Comparison of ENCODE assay signal across 14 cellular contexts in the genomic region with DNA sequence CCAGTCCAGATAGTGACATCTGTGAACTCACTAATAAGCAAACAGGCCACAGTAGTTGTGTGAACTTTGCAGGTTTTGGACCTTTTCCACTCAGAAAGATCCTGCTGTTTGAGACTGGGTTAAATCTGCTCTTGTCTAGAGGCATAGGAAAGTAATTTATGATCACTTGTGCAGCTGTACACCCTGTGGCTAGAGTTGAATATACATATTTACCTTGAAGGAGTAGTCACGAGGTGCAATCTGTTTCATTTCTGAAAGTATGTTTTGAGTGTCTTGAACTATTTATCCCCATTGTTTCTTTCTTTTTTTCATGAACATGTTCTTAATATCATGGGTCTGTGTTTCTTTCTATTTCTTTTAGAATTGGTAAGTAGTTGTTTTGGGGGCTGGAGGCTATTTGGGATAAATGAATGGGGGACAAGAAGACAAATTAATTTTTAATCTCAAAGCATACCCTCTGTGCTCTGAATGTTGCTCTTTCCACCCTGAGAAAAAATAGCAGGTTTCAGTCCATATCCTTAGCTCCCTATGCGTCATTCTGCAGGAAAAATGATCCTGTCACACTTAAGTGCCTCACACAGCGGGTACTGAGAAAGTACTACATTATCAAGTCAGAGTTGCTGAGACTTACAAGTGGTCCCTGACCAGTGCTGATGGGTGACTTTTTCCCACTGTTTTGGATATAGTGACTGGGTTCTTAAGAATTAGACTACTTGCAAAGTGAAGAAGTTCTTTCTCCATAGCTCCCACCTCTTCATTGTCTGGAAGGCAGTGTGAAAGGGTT. TPM values are rescaled to one million over a fixed set of nuclear protein-coding genes. Genes with fewer than 3 reads are reported as not detected.
DNase-seq lines count a peak whose midpoint lies in the region; ATAC-seq and TF ChIP-seq lines count a peak whose summit lies in the region.
"Had no signal": no experiment of that assay in that cellular context is flagged by ENCODE, and none has a peak within 500 bp of the region (broad histone marks: within the 10 kb centered on the region; RNA-seq: fewer than 3 reads in every experiment).

No MANE protein-coding gene starts in this region.

- no peak for ATAC-seq in naive thymus-derived CD8-positive, alpha-beta T cell
- ATAC-seq in upper lobe of left lung (ENCODE audit: low FRiP score in 2 of 2), result no peak
- ATAC-seq: A549; CD8-positive, alpha-beta T cell had no signal

- H3K9me3 Mint-ChIP-seq in naive thymus-derived CD8-positive, alpha-beta T cell, result peaks cover 0 to 16% (median 8%) of the 10 kb centered on the region in 9 donors

- H3K4me1 ChIP-seq in upper lobe of left lung, result no peaks in the 10 kb centered on the region
- H3K4me1 ChIP-seq: A549 had no signal

- peaks cover 0 to 4% (median 0%) of the 10 kb centered on the region in 5 donors for H3K27me3 Mint-ChIP-seq in naive thymus-derived CD8-positive, alpha-beta T cell

- no peaks in the 10 kb centered on the region for H3K4me1 Mint-ChIP-seq in naive thymus-derived CD8-positive, alpha-beta T cell
- H3K4me1 Mint-ChIP-seq: CD14-positive monocyte had no signal

- peak; percentile 8 for DNase-seq in GM12865 (ENCODE audit: low read depth)
- peak in 2 of 3 experiments; percentile 58 to 71 for DNase-seq in NCI-H1417 (lab: John Stamatoyannopoulos, UW)
- DNase-seq in kidney epithelial cell (ENCODE audit: low read depth), result peak; percentile 19
- no peak for DNase-seq in hepatic stellate cell (ENCODE audit: low spot score)
- no peak for DNase-seq in naive thymus-derived CD8-positive, alpha-beta T cell
- DNase-seq in upper lobe of left lung, result no peak
- no peak for DNase-seq in DMS79 (lab: John Stamatoyannopoulos, UW)
- DNase-seq: CD8-positive, alpha-beta T cell; COR-L47; GF-D8; GOT3; H9 had no signal

- TF ChIP-seq POLR2A in upper lobe of left lung (IDR thresholded peaks at IDR 0.05), result no peak

- no peaks in the 10 kb centered on the region for H3K9me3 ChIP-seq in upper lobe of left lung
- H3K9me3 ChIP-seq: A549 had no signal

- TF ChIP-seq EP300 in upper lobe of left lung (IDR thresholded peaks at IDR 0.05), result no peak

- POLR2A ChIA-PET in naive thymus-derived CD8-positive, alpha-beta T cell (lab: Charles Lee), result no interaction called here

- H3K27ac ChIP-seq in upper lobe of left lung, result no peak overlapping the region
- H3K27ac ChIP-seq: A549 had no signal

- no peak overlapping the region for H3K27ac Mint-ChIP-seq in naive thymus-derived CD8-positive, alpha-beta T cell
- H3K27ac Mint-ChIP-seq: CD14-positive monocyte; CD8-positive, alpha-beta T cell; H9 had no signal

- no peak overlapping the region for H3K4me3 Mint-ChIP-seq in naive thymus-derived CD8-positive, alpha-beta T cell
- H3K4me3 Mint-ChIP-seq: CD14-positive monocyte; CD8-positive, alpha-beta T cell; H9 had no signal

- H3K36me3 Mint-ChIP-seq in naive thymus-derived CD8-positive, alpha-beta T cell, result no peaks in the 10 kb centered on the region
- H3K36me3 Mint-ChIP-seq: CD14-positive monocyte; CD8-positive, alpha-beta T cell had no signal

- 59 to 63% methylated on average over 3 of the region's 3 CpGs for WGBS in upper lobe of left lung, 2 donors

- H3K27me3 ChIP-seq in kidney epithelial cell (ENCODE audit: control insufficient read depth, insufficient read depth, low read length) (no peaks in the 10 kb centered on the region), upper lobe of left lung (no peaks in the 10 kb centered on the region)

- H3K36me3 ChIP-seq in kidney epithelial cell (ENCODE audit: control insufficient read depth, insufficient read depth, low read length) (no peaks in the 10 kb centered on the region), upper lobe of left lung (no peaks in the 10 kb centered on the region)

- H3K4me3 ChIP-seq in GM12865 (ENCODE audit: low read depth, low read length) (no peak overlapping the region), kidney epithelial cell (ENCODE audit: low read depth, low read length) (no peak overlapping the region), upper lobe of left lung (no peak overlapping the region)
- H3K4me3 ChIP-seq: A549 had no signal

- no peak for TF ChIP-seq CTCF in GM12865 (IDR thresholded peaks at IDR 0.05; ENCODE audit: insufficient read depth, low read depth, low read length, missing control alignments)
- no peak for TF ChIP-seq CTCF in kidney epithelial cell (IDR thresholded peaks at IDR 0.05; ENCODE audit: insufficient read depth, low read length, poor library complexity, severe bottlenecking)
- TF ChIP-seq CTCF in upper lobe of left lung (IDR thresholded peaks at IDR 0.05), result no peak

RNA-seq across cellular contexts. Expression of gene DCC, which starts 28.2 kb away (rescaled TPM):
- total RNA-seq in kidney epithelial cell (0.04 and 0.07 TPM in 2 replicates), upper lobe of left lung (1 to 10 TPM in 3 of 6 donors, under 1 TPM in 3; 0.33 to 3.5 (median 1.0) TPM)
- total RNA-seq in naive thymus-derived CD8-positive, alpha-beta T cell, result not detected
- polyA plus RNA-seq in naive thymus-derived CD8-positive, alpha-beta T cell, result not detected
- total RNA-seq: CD8-positive, alpha-beta T cell had no signal
- polyA plus RNA-seq: CD14-positive monocyte had no signal

Comparison
In these comparisons a context has a peak if more than half of its experiments do, and no peak if none do; other contexts are left out.
1. DNase-seq: peak in GM12865 (single experiment), NCI-H1417 (2 of 3) and kidney epithelial cell (single experiment); none in hepatic stellate cell (single experiment), naive thymus-derived CD8-positive, alpha-beta T cell (0 of 10), upper lobe of left lung (0 of 2) and DMS79 (single experiment).